Comparison of ENCODE assay signal across 9 cellular contexts in the genomic region with DNA sequence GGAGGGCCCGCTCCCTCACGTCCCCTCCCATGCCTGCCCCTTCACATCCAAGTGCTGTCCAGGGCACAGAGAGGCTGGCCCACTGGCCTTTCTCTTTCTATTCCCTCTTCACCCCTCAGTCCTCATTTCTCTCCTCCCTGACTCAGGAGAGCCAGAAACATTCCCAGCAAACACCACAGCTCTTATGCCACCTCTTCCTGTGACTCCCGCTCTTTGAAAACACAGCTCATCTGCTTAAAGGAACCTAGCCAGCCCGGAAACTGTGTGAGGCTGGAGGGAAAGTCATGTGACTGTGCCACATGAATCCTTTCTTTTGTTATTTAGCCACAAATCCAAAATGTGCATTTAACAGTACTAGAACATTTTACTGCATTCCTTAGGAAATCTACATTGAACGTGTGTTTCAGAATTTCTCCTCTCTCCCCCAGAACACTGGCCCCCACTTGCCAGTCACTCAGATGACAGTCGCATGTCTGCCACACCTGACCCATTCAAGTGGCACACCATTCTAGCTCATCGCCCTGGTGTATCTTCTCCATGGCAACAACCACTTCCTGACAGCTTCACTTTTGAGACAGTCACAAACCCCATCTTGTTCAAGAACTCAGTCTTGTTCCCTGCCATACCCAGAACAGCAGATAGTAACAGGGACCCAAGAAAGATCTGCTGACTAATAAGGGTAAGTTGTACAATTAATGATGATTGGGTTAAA. TPM values are rescaled to one million over a fixed set of nuclear protein-coding genes. Genes with fewer than 3 reads are reported as not detected.
DNase-seq lines count a peak whose midpoint lies in the region; ATAC-seq, FAIRE-seq and TF ChIP-seq lines count a peak whose summit lies in the region.
"Had no signal": no experiment of that assay in that cellular context is flagged by ENCODE, and none has a peak within 500 bp of the region (broad histone marks: within the 10 kb centered on the region; RNA-seq: fewer than 3 reads in every experiment).

No MANE protein-coding gene starts in this region.

- H3K27ac ChIP-seq in BLaER1 treated with 17β-estradiol and CSF1 and Interleukin-3, amounts not matched to agents 10 nM and 100 nM, result peak overlapping the region; percentile 47 to 77 (median 67); a peak in 21 of 22 replicates

- H3K27me3 Mint-ChIP-seq in activated CD8-positive, alpha-beta T cell treated with anti-CD3 and anti-CD28 coated beads for 36 hours, result no peaks in the 10 kb centered on the region

- peak overlapping the region; percentile 5 to 39 (median 21); a peak in 11 of 20 replicates for H3K4me3 ChIP-seq in BLaER1 treated with 17β-estradiol and CSF1 and Interleukin-3, amounts not matched to agents 10 nM and 100 nM

- H4K20me1 ChIP-seq in BLaER1 treated with 17β-estradiol and CSF1 and Interleukin-3, amounts not matched to agents 10 nM and 100 nM, result peaks cover 0 to 71% (median 9%) of the 10 kb centered on the region in 11 experiments; a peak in 10 of 22 replicates

- POLR2A ChIA-PET in activated CD8-positive, alpha-beta T cell treated with anti-CD3 and anti-CD28 coated beads for 36 hours (lab: Charles Lee), result interaction anchor here (0.6 kb wide), 1 partner anchor 76 kb away, joined by 3 read pairs; no protein-coding TSS in a partner anchor

- H3K4me2 ChIP-seq in BLaER1 treated with 17β-estradiol and CSF1 and Interleukin-3, amounts not matched to agents 10 nM and 100 nM, result peak overlapping the region; percentile 75 to 95 (median 89)

- H3K27me3 ChIP-seq in BLaER1 treated with 17β-estradiol and CSF1 and Interleukin-3, amounts not matched to agents 10 nM and 100 nM, result no peaks in the 10 kb centered on the region

- peak; percentile 76 for DNase-seq in activated CD8-positive, alpha-beta T cell treated with anti-CD3 and anti-CD28 coated beads for 36 hours
- no peak for DNase-seq in left cardiac atrium
- peak; percentile 30 for DNase-seq in stimulated activated CD8-positive, alpha-beta memory T cell treated with anti-CD3 and anti-CD28 coated beads, Interleukin-4, amount 100 ng/mL, for 24 hours (ENCODE audit: low read depth)
- DNase-seq in omental fat pad (ENCODE audit: low spot score), result no peak
- no peak for DNase-seq in NOMO-1 treated with DMSO at 0.1 percent for 48 hours (lab: John Stamatoyannopoulos, UW; ENCODE audit: unreplicated experiment)
- no peak for DNase-seq in GM12892 (ENCODE audit: insufficient read length)

- peak overlapping the region; percentile 63 for H3K27ac Mint-ChIP-seq in activated CD8-positive, alpha-beta T cell treated with anti-CD3 and anti-CD28 coated beads for 36 hours

- TF ChIP-seq CTCF in activated CD8-positive, alpha-beta T cell treated with anti-CD3 and anti-CD28 coated beads for 36 hours (IDR thresholded peaks at IDR 0.05), result no peak
- TF ChIP-seq CTCF in omental fat pad (IDR thresholded peaks at IDR 0.05), result no peak

- H3K9me3 Mint-ChIP-seq in activated CD8-positive, alpha-beta T cell treated with anti-CD3 and anti-CD28 coated beads for 36 hours, result no peaks in the 10 kb centered on the region
- H3K9me3 Mint-ChIP-seq: neural crest cell had no signal

- CTCF ChIA-PET in activated CD8-positive, alpha-beta T cell treated with anti-CD3 and anti-CD28 coated beads for 36 hours (lab: Charles Lee), result interaction anchor here (1.9 kb wide), 1 partner anchor 401 kb away, joined by 7 read pairs; no protein-coding TSS in a partner anchor

- H3K9ac ChIP-seq in BLaER1 treated with 17β-estradiol and CSF1 and Interleukin-3, amounts not matched to agents 10 nM and 100 nM, result peak overlapping the region in 9 of 11 experiments; percentile 13 to 62 (median 47); a peak in 13 of 22 replicates

- H3K4me1 ChIP-seq in BLaER1 treated with 17β-estradiol and CSF1 and Interleukin-3, amounts not matched to agents 10 nM and 100 nM, result peaks cover 56 to 76% (median 70%) of the 10 kb centered on the region in 10 experiments

- H3K36me3 Mint-ChIP-seq in activated CD8-positive, alpha-beta T cell treated with anti-CD3 and anti-CD28 coated beads for 36 hours (ENCODE audit: low read depth), result no peaks in the 10 kb centered on the region

- ATAC-seq in HG03175 (IDR thresholded peaks at IDR 0.05; ENCODE audit: unreplicated experiment) (peak; percentile 91), left cardiac atrium (peak; percentile 71 to 79), omental fat pad (ENCODE audit: low FRiP score) (no peak)
- peak; percentile 99 for ATAC-seq in activated CD8-positive, alpha-beta T cell treated with anti-CD3 and anti-CD28 coated beads for 36 hours

- intact Hi-C loops in activated CD8-positive, alpha-beta T cell treated with anti-CD3 and anti-CD28 coated beads for 36 hours (cut with micrococcal nuclease), result loop anchor here (5.0 kb wide), 1 partner anchor 87 kb away; no protein-coding TSS in a partner anchor
- intact Hi-C loops in left cardiac atrium (cut with DNase I), result no loop called here

- peaks cover 0 to 25% (median 15%) of the 10 kb centered on the region in 11 experiments; a peak in 13 of 22 replicates for H3K36me3 ChIP-seq in BLaER1 treated with 17β-estradiol and CSF1 and Interleukin-3, amounts not matched to agents 10 nM and 100 nM

- no peak for FAIRE-seq in GM12892 (lab: Jason Lieb, UNC)

- no peak for TF ChIP-seq POLR2A in GM12892 (IDR thresholded peaks at IDR 0.05; ENCODE audit: low read depth, low read length)

- peaks cover 17% of the 10 kb centered on the region for H3K4me1 Mint-ChIP-seq in activated CD8-positive, alpha-beta T cell treated with anti-CD3 and anti-CD28 coated beads for 36 hours (ENCODE audit: low read depth)

- H3K4me3 Mint-ChIP-seq in activated CD8-positive, alpha-beta T cell treated with anti-CD3 and anti-CD28 coated beads for 36 hours, result peak overlapping the region; percentile 30
- H3K4me3 Mint-ChIP-seq: neural crest cell had no signal

- H3K9me3 ChIP-seq in BLaER1 treated with 17β-estradiol and CSF1 and Interleukin-3, amounts not matched to agents 10 nM and 100 nM (replicated peaks in 1 of 11), result peaks cover 18 to 33% (median 30%) of the 10 kb centered on the region in 11 experiments

RNA-seq across cellular contexts. Expression of gene GRB10, which starts 42.8 kb away (rescaled TPM):
- 1 to 10 TPM; 5.6 to 6.9 TPM for total RNA-seq in activated CD8-positive, alpha-beta T cell treated with anti-CD3 and anti-CD28 coated beads for 36 hours
- 10 to 100 TPM; 39.9 to 45.6 TPM for total RNA-seq in left cardiac atrium
- 100 to 1,000 TPM in 1 of 4 donors, 10 to 100 TPM in 3; 64.6 to 100 (median 75.3) TPM for total RNA-seq in omental fat pad
- not detected for polyA plus RNA-seq in GM12892 (2012; ENCODE audit: missing spikeins)

Comparison
In these comparisons a context has a peak if more than half of its experiments do, and no peak if none do; other contexts are left out.
1. DNase-seq: peak in activated CD8-positive, alpha-beta T cell treated with anti-CD3 and anti-CD28 coated beads for 36 hours (single experiment) and stimulated activated CD8-positive, alpha-beta memory T cell treated with anti-CD3 and anti-CD28 coated beads, Interleukin-4, amount 100 ng/mL, for 24 hours (single experiment); none in left cardiac atrium (single experiment), omental fat pad (single experiment), NOMO-1 treated with DMSO at 0.1 percent for 48 hours (single experiment) and GM12892 (single experiment).
2. RNA of gene GRB10, which starts 42.8 kb away (total RNA-seq): 64.6 to 100 TPM in omental fat pad and 39.9 to 45.6 TPM in left cardiac atrium; 5.6 to 6.9 TPM in activated CD8-positive, alpha-beta T cell treated with anti-CD3 and anti-CD28 coated beads for 36 hours; every median in the first group is over 4 times any median in the second.